13 cellular contexts compared by ENCODE assay signal in genomic region chr2:96247009-96247408, GRCh38. TPM values are rescaled to one million over a fixed set of nuclear protein-coding genes. Genes with fewer than 3 reads are reported as not detected.
A peak's percentile ranks its signal among the peaks of the same experiment; 100 is the strongest.
DNase-seq lines count a peak whose midpoint lies in the region; ATAC-seq and TF ChIP-seq lines count a peak whose summit lies in the region.
"Had no signal": no experiment of that assay in that cellular context is flagged by ENCODE, and none has a peak within 500 bp of the region (broad histone marks: within the 10 kb centered on the region; RNA-seq: fewer than 3 reads in every experiment).

No MANE protein-coding gene starts in this region.

- POLR2A ChIA-PET in activated CD4-positive, alpha-beta T cell treated with anti-CD3 and anti-CD28 coated beads for 36 hours (lab: Charles Lee) = no interaction called here
- POLR2A ChIA-PET in RWPE1 (lab: Yijun Ruan, JAX; ENCODE audit: low non-redundant PET) = no interaction called here

- H3K27ac Mint-ChIP-seq in activated CD4-positive, alpha-beta T cell treated with anti-CD3 and anti-CD28 coated beads for 36 hours = peak overlapping the region; percentile 32
- H3K27ac Mint-ChIP-seq: type B pancreatic cell had no signal

- TF ChIP-seq CTCF in RWPE1 (conservative IDR thresholded peaks at IDR 0.05; ENCODE audit: low read depth) (no peak), right atrium auricular region (IDR thresholded peaks at IDR 0.05) (no peak)

- H3K27ac ChIP-seq in RWPE1 (peak overlapping the region; percentile 19), skeletal muscle tissue (ENCODE audit: low read depth, low read length) (peak overlapping the region; percentile 40), right atrium auricular region (no peak overlapping the region)

- H3K27me3 ChIP-seq in skeletal muscle tissue (ENCODE audit: control insufficient read depth in 3 of 3, insufficient read depth in 3 of 3, low read length in 3 of 3) (no peaks in the 10 kb centered on the region), right atrium auricular region (no peaks in the 10 kb centered on the region)

- H3K9me3 Mint-ChIP-seq in activated CD4-positive, alpha-beta T cell treated with anti-CD3 and anti-CD28 coated beads for 36 hours (ENCODE audit: low read depth) = no peaks in the 10 kb centered on the region
- H3K9me3 Mint-ChIP-seq: type B pancreatic cell had no signal

- no peak for DNase-seq in activated CD4-positive, alpha-beta T cell treated with anti-CD3 and anti-CD28 coated beads for 36 hours
- no peak for DNase-seq in activated CD4-positive, alpha-beta T cell treated with anti-CD3 and anti-CD28 coated beads for 48 hours
- DNase-seq in RWPE1 (ENCODE audit: low spot score) (no peak), right atrium auricular region (ENCODE audit: low spot score) (no peak), NCI-H1694 treated with DMSO at 0.1 percent for 48 hours (lab: John Stamatoyannopoulos, UW) (no peak)
- DNase-seq: DMS79 treated with DMSO at 0.1 percent for 48 hours, left cardiac atrium, NCI-H1092, NCI-H526 had no signal

- no peaks in the 10 kb centered on the region for H3K27me3 Mint-ChIP-seq in activated CD4-positive, alpha-beta T cell treated with anti-CD3 and anti-CD28 coated beads for 36 hours
- H3K27me3 Mint-ChIP-seq: type B pancreatic cell had no signal

- CTCF ChIA-PET in activated CD4-positive, alpha-beta T cell treated with anti-CD3 and anti-CD28 coated beads for 36 hours (lab: Charles Lee) = interaction anchor here (0.6 to 1.4 kb wide), 3 partner anchors 10 to 291 kb away, joined by 3 to 5 read pairs (median 3); no protein-coding TSS in a partner anchor
- CTCF ChIA-PET in RWPE1 (lab: Yijun Ruan, JAX) = no interaction called here

- peaks cover 41 to 70% (median 55%) of the 10 kb centered on the region in 3 donors for H3K4me1 ChIP-seq in skeletal muscle tissue (ENCODE audit: control insufficient read depth in 3 of 3, insufficient read depth in 3 of 3, low read length in 3 of 3)
- H3K4me1 ChIP-seq in right atrium auricular region = peaks cover 0 to 34% of the 10 kb centered on the region in 2 donors

- H3K36me3 ChIP-seq in skeletal muscle tissue (ENCODE audit: control insufficient read depth in 3 of 3, insufficient read depth in 3 of 3, low read length in 3 of 3) = peaks cover 0 to 2% (median 0%) of the 10 kb centered on the region in 3 donors
- no peaks in the 10 kb centered on the region for H3K36me3 ChIP-seq in right atrium auricular region

- no peak overlapping the region for H3K4me3 Mint-ChIP-seq in activated CD4-positive, alpha-beta T cell treated with anti-CD3 and anti-CD28 coated beads for 36 hours
- H3K4me3 Mint-ChIP-seq: type B pancreatic cell had no signal

- H3K4me1 Mint-ChIP-seq in activated CD4-positive, alpha-beta T cell treated with anti-CD3 and anti-CD28 coated beads for 36 hours = peaks cover 42% of the 10 kb centered on the region

- H3K4me3 ChIP-seq in skeletal muscle tissue (ENCODE audit: low read length in 3 of 3) = no peak overlapping the region
- H3K4me3 ChIP-seq in right atrium auricular region = no peak overlapping the region

- H3K36me3 Mint-ChIP-seq in activated CD4-positive, alpha-beta T cell treated with anti-CD3 and anti-CD28 coated beads for 36 hours (ENCODE audit: low read depth) = peaks cover 9% of the 10 kb centered on the region

- H3K9me3 ChIP-seq in skeletal muscle tissue (ENCODE audit: control insufficient read depth in 3 of 3, low read length in 3 of 3) (no peaks in the 10 kb centered on the region), right atrium auricular region (no peaks in the 10 kb centered on the region)

- H3K9ac ChIP-seq in skeletal muscle tissue (ENCODE audit: low read depth in 1 of 3, low read length in 3 of 3) = no peak overlapping the region

- intact Hi-C loops in activated CD4-positive, alpha-beta T cell treated with anti-CD3 and anti-CD28 coated beads for 36 hours (cut with DNase I, micrococcal nuclease) = no loop called here

- no peak for ATAC-seq in activated CD4-positive, alpha-beta T cell treated with anti-CD3 and anti-CD28 coated beads for 36 hours
- ATAC-seq in esophagus mucosa = peak; percentile 29
- no peak for ATAC-seq in HG03342 (IDR thresholded peaks at IDR 0.05; ENCODE audit: unreplicated experiment)

RNA-seq across cellular contexts. Expression of gene TMEM127, which starts 18.8 kb away (rescaled TPM):
- total RNA-seq in activated CD4-positive, alpha-beta T cell treated with anti-CD3 and anti-CD28 coated beads for 36 hours = 10 to 100 TPM; 16.6 to 17.9 TPM
- 34.3 TPM for total RNA-seq in esophagus mucosa
- 8.9 TPM for total RNA-seq in skeletal muscle tissue
- 10 to 100 TPM; 88.9 to 95.2 TPM for total RNA-seq in right atrium auricular region

RNA-seq across cellular contexts. Expression of gene CIAO1, which starts 19.0 kb away (rescaled TPM):
- total RNA-seq in activated CD4-positive, alpha-beta T cell treated with anti-CD3 and anti-CD28 coated beads for 36 hours = 10 to 100 TPM; 72.1 to 77.6 TPM
- total RNA-seq in esophagus mucosa = 43.2 TPM
- 51.1 TPM for total RNA-seq in skeletal muscle tissue
- 10 to 100 TPM; 77.0 to 79.7 TPM for total RNA-seq in right atrium auricular region

RNA-seq across cellular contexts. Expression of gene STARD7, which starts 38.4 kb away (rescaled TPM):
- total RNA-seq in activated CD4-positive, alpha-beta T cell treated with anti-CD3 and anti-CD28 coated beads for 36 hours = 100 to 1,000 TPM; 151 to 173 TPM
- total RNA-seq in esophagus mucosa = 66.1 TPM
- 185 TPM for total RNA-seq in skeletal muscle tissue
- 100 to 1,000 TPM; 128 to 163 TPM for total RNA-seq in right atrium auricular region

RNA-seq across cellular contexts. Expression of gene SNRNP200, which starts 58.3 kb away (rescaled TPM):
- 100 to 1,000 TPM; 176 to 198 TPM for total RNA-seq in activated CD4-positive, alpha-beta T cell treated with anti-CD3 and anti-CD28 coated beads for 36 hours
- 66.6 TPM for total RNA-seq in esophagus mucosa
- total RNA-seq in skeletal muscle tissue = 60.5 TPM
- 10 to 100 TPM; 42.2 to 68.8 TPM for total RNA-seq in right atrium auricular region

Comparison
In these comparisons a context has a peak if more than half of its experiments do, and no peak if none do; other contexts are left out.
1. H3K27ac ChIP-seq: peak in RWPE1 (single experiment) and skeletal muscle tissue (single experiment); none in right atrium auricular region (0 of 2).